Comparison of ENCODE assay signal across 8 cellular contexts in the genomic region with DNA sequence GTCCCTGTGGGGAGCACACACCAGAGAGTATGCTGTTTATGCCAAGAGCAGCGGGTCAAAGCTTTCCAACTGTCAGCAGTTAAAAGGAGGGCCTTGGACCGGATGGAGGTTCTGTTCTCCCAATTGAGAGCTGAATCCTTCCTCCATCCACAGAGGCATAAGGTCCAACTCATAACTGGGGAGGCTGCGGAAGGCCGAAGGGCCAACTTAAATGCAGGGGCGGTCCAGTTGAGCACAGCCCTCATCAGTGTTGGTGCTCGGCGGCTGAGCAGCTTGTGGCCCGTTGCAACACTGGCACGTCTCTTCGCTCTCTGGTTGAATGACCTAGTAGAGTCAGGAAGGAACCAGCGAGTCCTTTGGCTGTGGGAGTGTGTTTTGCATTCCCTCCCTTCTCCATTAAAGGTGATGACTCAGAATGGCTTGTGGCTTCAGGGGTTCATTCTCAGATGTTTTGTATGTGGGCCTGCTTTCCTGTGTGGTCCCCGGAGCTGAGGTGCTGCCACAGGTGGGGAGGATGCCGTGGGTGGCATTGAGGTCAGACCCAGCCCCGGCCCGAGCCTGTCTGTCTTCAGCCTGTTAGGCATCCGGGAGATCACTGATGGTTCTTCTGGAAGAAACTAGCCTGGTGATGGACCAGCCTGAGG. TPM values are rescaled to one million over a fixed set of nuclear protein-coding genes. Genes with fewer than 3 reads are reported as not detected.
DNase-seq lines count a peak whose midpoint lies in the region; ATAC-seq and TF ChIP-seq lines count a peak whose summit lies in the region.

No MANE protein-coding gene starts in this region.

- no peak overlapping the region for H3K4me3 Mint-ChIP-seq in CD14-positive monocyte

- intact Hi-C loops in CD14-positive monocyte (cut with micrococcal nuclease), result no loop called here

- H3K4me1 ChIP-seq in RWPE2 (ENCODE audit: insufficient read depth, poor library complexity, severe bottlenecking), result peaks cover 1% of the 10 kb centered on the region

- no peak overlapping the region for H3K4me3 ChIP-seq in RWPE2 (ENCODE audit: severe bottlenecking)

- ATAC-seq in GM19372 (IDR thresholded peaks at IDR 0.05; ENCODE audit: low read depth, unreplicated experiment), result peak; percentile 72
- ATAC-seq in RWPE2 (ENCODE audit: low read depth), result 0 out of 3 replicates have a peak, but pooled peaks have one; percentile 12
- ATAC-seq in GM18505 (IDR thresholded peaks at IDR 0.05; ENCODE audit: unreplicated experiment), result no peak

- no peak for TF ChIP-seq CTCF in RWPE2 (IDR thresholded peaks at IDR 0.05; ENCODE audit: poor library complexity, severe bottlenecking)
- TF ChIP-seq CTCF in CD14-positive monocyte (IDR thresholded peaks at IDR 0.05), result no peak

- peaks cover 3 to 4% (median 4%) of the 10 kb centered on the region in 3 donors for H3K27me3 Mint-ChIP-seq in CD14-positive monocyte (ENCODE audit: low read depth in 3 of 3)

- H3K9me3 ChIP-seq in RWPE2 (ENCODE audit: severe bottlenecking), result no peaks in the 10 kb centered on the region

- peaks cover 0 to 3% (median 0%) of the 10 kb centered on the region in 7 donors for H3K9me3 Mint-ChIP-seq in CD14-positive monocyte

- DNase-seq in RWPE2 (ENCODE audit: low spot score) (no peak), amniotic epithelial cell (ENCODE audit: low read depth) (peak; percentile 87), CD14-positive monocyte (ENCODE audit: low spot score) (no peak), CD1c-positive myeloid dendritic cell (ENCODE audit: extremely low spot score) (no peak), amygdala (lab: John Stamatoyannopoulos, UW) (no peak)
- peak; percentile 25 to 33 for DNase-seq in stimulated activated CD4-positive, alpha-beta T cell treated with anti-CD3 and anti-CD28 coated beads, Interleukin-15, amount 100 ng/mL, for 48 hours (ENCODE audit: low read depth in 2 of 2)

- H3K36me3 Mint-ChIP-seq in CD14-positive monocyte, result no peaks in the 10 kb centered on the region

- peak overlapping the region in 1 of 7 donors; percentile 25 for H3K27ac Mint-ChIP-seq in CD14-positive monocyte

- H3K27ac ChIP-seq in RWPE2 (ENCODE audit: poor library complexity, severe bottlenecking), result no peak overlapping the region

- H3K36me3 ChIP-seq in RWPE2 (ENCODE audit: low read depth), result peaks cover 26% of the 10 kb centered on the region

- no peak for TF ChIP-seq POLR2A in GM18505 (IDR thresholded peaks at IDR 0.05; ENCODE audit: borderline replicate concordance, extremely low read depth, insufficient read depth, insufficient read length)

- H3K4me1 Mint-ChIP-seq in CD14-positive monocyte, result peaks cover 4% of the 10 kb centered on the region

- no peaks in the 10 kb centered on the region for H3K27me3 ChIP-seq in RWPE2 (ENCODE audit: insufficient read depth, poor library complexity, severe bottlenecking)

RNA-seq across cellular contexts. Expression of gene DMBT1, which starts 44.8 kb away (rescaled TPM):
- polyA plus RNA-seq in CD14-positive monocyte, result not detected

RNA-seq across cellular contexts. Expression of gene HTRA1, which starts 54.4 kb away (rescaled TPM):
- 1 to 10 TPM in 1 of 2 donors, under 1 TPM in 1; 0.84 to 4.7 TPM for polyA plus RNA-seq in CD14-positive monocyte

Comparison
In these comparisons a context has a peak if more than half of its experiments do, and no peak if none do; other contexts are left out.
1. DNase-seq: peak in amniotic epithelial cell (single experiment) and stimulated activated CD4-positive, alpha-beta T cell treated with anti-CD3 and anti-CD28 coated beads, Interleukin-15, amount 100 ng/mL, for 48 hours (2 of 2); none in RWPE2 (single experiment), CD14-positive monocyte (single experiment), CD1c-positive myeloid dendritic cell (single experiment) and amygdala (0 of 56).